3 cellular contexts compared by ENCODE assay signal in the genomic region with DNA sequence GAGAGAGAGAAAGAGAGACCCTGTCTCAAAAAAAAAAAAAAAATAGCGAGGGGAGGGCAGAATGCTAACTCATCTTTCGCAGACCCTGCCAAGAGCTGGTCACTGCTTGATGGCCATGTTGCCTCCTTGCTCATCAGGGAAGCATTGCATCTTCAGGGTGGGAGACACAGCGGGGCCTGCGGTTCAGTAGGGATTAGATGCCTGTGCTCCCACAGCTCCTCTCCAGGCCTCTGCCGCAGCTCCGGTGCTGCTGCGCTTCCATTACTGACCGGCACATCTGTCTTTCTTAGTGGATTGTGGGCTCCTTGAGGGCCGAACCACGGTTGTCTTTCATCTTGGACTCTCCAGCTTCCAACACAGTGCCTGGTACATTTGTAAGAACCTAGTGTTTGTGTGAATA.
A peak's percentile ranks its signal among the peaks of the same experiment; 100 is the strongest.
TF ChIP-seq lines count a peak whose summit lies in the region.

No MANE protein-coding gene starts in this region.

TF ChIP-seq in GM23338, 12 proteins besides CTCF, POLR2A, EP300 and RAD21 (continues in another document):
- TF ChIP-seq, protein P1, sequence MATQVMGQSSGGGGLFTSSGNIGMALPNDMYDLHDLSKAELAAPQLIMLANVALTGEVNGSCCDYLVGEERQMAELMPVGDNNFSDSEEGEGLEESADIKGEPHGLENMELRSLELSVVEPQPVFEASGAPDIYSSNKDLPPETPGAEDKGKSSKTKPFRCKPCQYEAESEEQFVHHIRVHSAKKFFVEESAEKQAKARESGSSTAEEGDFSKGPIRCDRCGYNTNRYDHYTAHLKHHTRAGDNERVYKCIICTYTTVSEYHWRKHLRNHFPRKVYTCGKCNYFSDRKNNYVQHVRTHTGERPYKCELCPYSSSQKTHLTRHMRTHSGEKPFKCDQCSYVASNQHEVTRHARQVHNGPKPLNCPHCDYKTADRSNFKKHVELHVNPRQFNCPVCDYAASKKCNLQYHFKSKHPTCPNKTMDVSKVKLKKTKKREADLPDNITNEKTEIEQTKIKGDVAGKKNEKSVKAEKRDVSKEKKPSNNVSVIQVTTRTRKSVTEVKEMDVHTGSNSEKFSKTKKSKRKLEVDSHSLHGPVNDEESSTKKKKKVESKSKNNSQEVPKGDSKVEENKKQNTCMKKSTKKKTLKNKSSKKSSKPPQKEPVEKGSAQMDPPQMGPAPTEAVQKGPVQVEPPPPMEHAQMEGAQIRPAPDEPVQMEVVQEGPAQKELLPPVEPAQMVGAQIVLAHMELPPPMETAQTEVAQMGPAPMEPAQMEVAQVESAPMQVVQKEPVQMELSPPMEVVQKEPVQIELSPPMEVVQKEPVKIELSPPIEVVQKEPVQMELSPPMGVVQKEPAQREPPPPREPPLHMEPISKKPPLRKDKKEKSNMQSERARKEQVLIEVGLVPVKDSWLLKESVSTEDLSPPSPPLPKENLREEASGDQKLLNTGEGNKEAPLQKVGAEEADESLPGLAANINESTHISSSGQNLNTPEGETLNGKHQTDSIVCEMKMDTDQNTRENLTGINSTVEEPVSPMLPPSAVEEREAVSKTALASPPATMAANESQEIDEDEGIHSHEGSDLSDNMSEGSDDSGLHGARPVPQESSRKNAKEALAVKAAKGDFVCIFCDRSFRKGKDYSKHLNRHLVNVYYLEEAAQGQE (IDR thresholded peaks at IDR 0.05; ENCODE audit: unreplicated experiment), result no peak

TF ChIP-seq in HEK293, 187 proteins besides CTCF, POLR2A, EP300 and RAD21:
- TF ChIP-seq ZNF404 (tag by site-specific recombination; IDR thresholded peaks at IDR 0.05), result no peak
- TF ChIP-seq ZNF169 (tag by site-specific recombination; IDR thresholded peaks at IDR 0.05), result no peak
- no peak for TF ChIP-seq ZNF266 (tag by site-specific recombination; IDR thresholded peaks at IDR 0.05; ENCODE audit: low read depth)
- TF ChIP-seq, protein P2, sequence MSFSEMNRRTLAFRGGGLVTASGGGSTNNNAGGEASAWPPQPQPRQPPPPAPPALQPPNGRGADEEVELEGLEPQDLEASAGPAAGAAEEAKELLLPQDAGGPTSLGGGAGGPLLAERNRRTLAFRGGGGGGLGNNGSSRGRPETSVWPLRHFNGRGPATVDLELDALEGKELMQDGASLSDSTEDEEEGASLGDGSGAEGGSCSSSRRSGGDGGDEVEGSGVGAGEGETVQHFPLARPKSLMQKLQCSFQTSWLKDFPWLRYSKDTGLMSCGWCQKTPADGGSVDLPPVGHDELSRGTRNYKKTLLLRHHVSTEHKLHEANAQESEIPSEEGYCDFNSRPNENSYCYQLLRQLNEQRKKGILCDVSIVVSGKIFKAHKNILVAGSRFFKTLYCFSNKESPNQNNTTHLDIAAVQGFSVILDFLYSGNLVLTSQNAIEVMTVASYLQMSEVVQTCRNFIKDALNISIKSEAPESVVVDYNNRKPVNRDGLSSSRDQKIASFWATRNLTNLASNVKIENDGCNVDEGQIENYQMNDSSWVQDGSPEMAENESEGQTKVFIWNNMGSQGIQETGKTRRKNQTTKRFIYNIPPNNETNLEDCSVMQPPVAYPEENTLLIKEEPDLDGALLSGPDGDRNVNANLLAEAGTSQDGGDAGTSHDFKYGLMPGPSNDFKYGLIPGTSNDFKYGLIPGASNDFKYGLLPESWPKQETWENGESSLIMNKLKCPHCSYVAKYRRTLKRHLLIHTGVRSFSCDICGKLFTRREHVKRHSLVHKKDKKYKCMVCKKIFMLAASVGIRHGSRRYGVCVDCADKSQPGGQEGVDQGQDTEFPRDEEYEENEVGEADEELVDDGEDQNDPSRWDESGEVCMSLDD (tag by site-specific recombination; IDR thresholded peaks at IDR 0.05), result no peak
- peak; percentile 32; the same call in 1 of the 2 replicates for TF ChIP-seq ZNF596 (tag by site-specific recombination; IDR thresholded peaks at IDR 0.05)

TF ChIP-seq in H1, 55 proteins besides CTCF, POLR2A, EP300 and RAD21:
- TF ChIP-seq ZNF274 (IDR thresholded peaks at IDR 0.05; ENCODE audit: borderline replicate concordance, extremely low read depth, low read length) (no peak), PHF8 (conservative IDR thresholded peaks at IDR 0.05; ENCODE audit: low read depth, low read length) (no peak), CTBP2 (IDR thresholded peaks at IDR 0.05; ENCODE audit: borderline replicate concordance, insufficient read depth, insufficient read length, low read length) (no peak), RNF2 (IDR thresholded peaks at IDR 0.05; ENCODE audit: borderline replicate concordance, low read depth, low read length, missing control alignments, poor library complexity, severe bottlenecking) (no peak), SAP30 (IDR thresholded peaks at IDR 0.05; ENCODE audit: insufficient read depth, insufficient replicate concordance, low read length) (no peak)
